In the genomic region with DNA sequence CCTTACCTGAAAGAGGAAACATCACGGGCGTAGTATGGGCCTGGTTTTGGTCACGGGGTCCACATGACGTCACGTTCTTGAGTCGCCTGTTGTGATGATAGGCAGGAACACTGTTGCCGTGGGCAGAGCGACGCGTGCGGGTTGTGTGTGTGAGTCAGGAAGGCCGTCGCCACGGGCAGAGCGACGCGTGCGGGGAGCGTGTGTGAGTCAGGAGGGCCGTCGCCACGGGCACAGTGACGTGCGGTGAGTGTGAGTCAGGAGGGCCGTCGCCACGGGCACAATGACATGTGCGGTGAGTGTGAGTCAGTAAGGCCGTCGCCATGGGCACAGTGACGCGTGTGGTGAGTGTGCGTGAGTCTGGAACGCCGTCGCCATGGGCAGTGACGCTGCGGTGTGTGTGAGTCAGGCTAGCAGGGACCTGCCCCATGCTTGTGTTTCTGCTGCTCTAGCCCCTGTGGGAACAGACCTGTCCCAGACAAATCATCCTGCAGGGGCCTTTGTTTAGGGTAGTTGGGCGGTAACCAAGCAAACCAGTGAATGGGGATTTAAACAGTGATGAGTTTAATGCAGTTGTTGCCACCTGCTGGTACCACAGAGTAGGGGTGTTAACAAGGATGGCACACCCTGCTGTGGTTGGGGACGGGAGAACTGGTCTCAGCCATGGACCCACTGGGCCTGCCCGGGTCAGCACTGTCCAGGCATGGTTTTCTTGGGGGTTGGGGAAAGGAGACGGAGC, we compare ENCODE assay signal across 8 cellular contexts. TPM values are rescaled to one million over a fixed set of nuclear protein-coding genes. Genes with fewer than 3 reads are reported as not detected.
DNase-seq lines count a peak whose midpoint lies in the region; ATAC-seq and TF ChIP-seq lines count a peak whose summit lies in the region.

No MANE protein-coding gene starts in this region.

- H3K9me3 ChIP-seq in psoas muscle = no peaks in the 10 kb centered on the region

- intact Hi-C loops in psoas muscle (cut with DNase I) = no loop called here

- H3K4me3 ChIP-seq in psoas muscle = no peak overlapping the region

- no peak overlapping the region for H3K27ac ChIP-seq in psoas muscle

- DNase-seq in NCI-H524 (lab: John Stamatoyannopoulos, UW) (peak; percentile 17 to 35), NCI-H524 treated with DMSO at 0.1 percent for 48 hours (lab: John Stamatoyannopoulos, UW) (no peak), WTC11 (ENCODE audit: low spot score) (no peak), chondrocyte (ENCODE audit: low spot score) (no peak), osteocyte (ENCODE audit: extremely low spot score, unreplicated experiment) (no peak), psoas muscle (no peak)

- TF ChIP-seq CTCF in WTC11 (IDR thresholded peaks at IDR 0.05) (no peak), chondrocyte (IDR thresholded peaks at IDR 0.05) (peak; percentile 60), osteocyte (IDR thresholded peaks at IDR 0.05) (peak; percentile 25), psoas muscle (IDR thresholded peaks at IDR 0.05) (no peak)

- H3K27ac Mint-ChIP-seq in WTC11 (peak overlapping the region; percentile 57), chondrocyte (ENCODE audit: unreplicated experiment) (peak overlapping the region; percentile 84), osteocyte (ENCODE audit: unreplicated experiment) (peak overlapping the region; percentile 57)

- peak; percentile 63; the same call in 1 of the 2 replicates for ATAC-seq in WTC11
- no peak for ATAC-seq in psoas muscle
- ATAC-seq in HG03442 (IDR thresholded peaks at IDR 0.05; ENCODE audit: unreplicated experiment) = no peak
- ATAC-seq in HG03139 (IDR thresholded peaks at IDR 0.05; ENCODE audit: unreplicated experiment) = no peak

- H3K27me3 Mint-ChIP-seq in WTC11 (ENCODE audit: low read depth) (no peaks in the 10 kb centered on the region), chondrocyte (ENCODE audit: low read depth) (no peaks in the 10 kb centered on the region), osteocyte (ENCODE audit: unreplicated experiment) (no peaks in the 10 kb centered on the region)

- no peak overlapping the region for H3K4me3 Mint-ChIP-seq in WTC11
- no peak overlapping the region for H3K4me3 Mint-ChIP-seq in chondrocyte (ENCODE audit: unreplicated experiment)
- no peak overlapping the region for H3K4me3 Mint-ChIP-seq in osteocyte (ENCODE audit: unreplicated experiment)

- no peaks in the 10 kb centered on the region for H3K9me3 Mint-ChIP-seq in WTC11
- H3K9me3 Mint-ChIP-seq in chondrocyte (ENCODE audit: low read depth) = no peaks in the 10 kb centered on the region
- no peaks in the 10 kb centered on the region for H3K9me3 Mint-ChIP-seq in osteocyte (ENCODE audit: unreplicated experiment)

- POLR2A ChIA-PET in WTC11 (lab: Charles Lee) = no interaction called here

- H3K27me3 ChIP-seq in psoas muscle (ENCODE audit: insufficient read depth in 3 of 3, low read length in 2 of 3) = no peaks in the 10 kb centered on the region

- H3K36me3 Mint-ChIP-seq in WTC11 (peaks cover 83% of the 10 kb centered on the region), chondrocyte (ENCODE audit: low read depth) (peaks cover 14% of the 10 kb centered on the region), osteocyte (ENCODE audit: unreplicated experiment) (peaks cover 10% of the 10 kb centered on the region)

- H3K4me1 ChIP-seq in psoas muscle = no peaks in the 10 kb centered on the region

- CTCF ChIA-PET in WTC11 (lab: Charles Lee) = no interaction called here

- 93 to 94% (median 94%) methylated on average over 42 of the region's 42 CpGs for WGBS in psoas muscle, 3 donors

- H3K36me3 ChIP-seq in psoas muscle (ENCODE audit: insufficient read depth in 1 of 2, low read depth in 1 of 2) = no peaks in the 10 kb centered on the region

- H3K4me1 Mint-ChIP-seq in WTC11 (no peaks in the 10 kb centered on the region), chondrocyte (ENCODE audit: low read depth) (peaks cover 3% of the 10 kb centered on the region), osteocyte (ENCODE audit: unreplicated experiment) (peaks cover 1% of the 10 kb centered on the region)

TF ChIP-seq in WTC11, 78 proteins besides CTCF, POLR2A, EP300 and RAD21:
- TF ChIP-seq GABPB1 (CRISPR knock-in tag; IDR thresholded peaks at IDR 0.05) = no peak
- no peak for TF ChIP-seq GTF2I (CRISPR knock-in tag; conservative IDR thresholded peaks at IDR 0.05)
- TF ChIP-seq ZNF121 (CRISPR knock-in tag; IDR thresholded peaks at IDR 0.05) = no peak
- TF ChIP-seq KAT7 (CRISPR knock-in tag; IDR thresholded peaks at IDR 0.05; ENCODE audit: borderline replicate concordance) = no peak
- no peak for TF ChIP-seq NR3C1 (CRISPR knock-in tag; conservative IDR thresholded peaks at IDR 0.05; ENCODE audit: low read depth)

RNA-seq across cellular contexts. Expression of gene TRIP13, which starts 19.8 kb away (rescaled TPM):
- total RNA-seq in WTC11 (2021) (31.4 to 35.0 TPM (median 33.7 TPM) in 3 replicates), chondrocyte (4.9 to 8.1 TPM (median 6.4 TPM) in 3 replicates), osteocyte (4.1 and 6.9 TPM in 2 replicates), psoas muscle (under 1 TPM; 0.39 to 0.89 (median 0.76) TPM)
- 1 to 10 TPM in 1 of 3 donors, under 1 TPM in 2; 0.44 to 2.9 (median 0.83) TPM for polyA plus RNA-seq in psoas muscle

RNA-seq across cellular contexts. Expression of gene BRD9, which starts 19.9 kb away (rescaled TPM):
- total RNA-seq in WTC11 (2021) = 50.5 to 55.6 TPM (median 50.9 TPM) in 3 replicates
- 26.5 to 30.4 TPM (median 30.1 TPM) in 3 replicates for total RNA-seq in chondrocyte
- 38.2 and 39.4 TPM in 2 replicates for total RNA-seq in osteocyte
- total RNA-seq in psoas muscle = 10 to 100 TPM; 21.3 to 28.0 (median 22.3) TPM
- 10 to 100 TPM; 18.7 to 26.6 (median 24.8) TPM for polyA plus RNA-seq in psoas muscle

Comparison
In these comparisons a context has a peak if more than half of its experiments do, and no peak if none do; other contexts are left out.
1. DNase-seq: peak in NCI-H524 (2 of 2); none in NCI-H524 treated with DMSO at 0.1 percent for 48 hours (single experiment), WTC11 (single experiment), chondrocyte (single experiment), osteocyte (single experiment) and psoas muscle (0 of 2).
2. CTCF ChIP-seq: peak in chondrocyte (single experiment) and osteocyte (single experiment); none in WTC11 (single experiment) and psoas muscle (single experiment).
3. Peak in every context shown above with its lines, with median percentiles within 50 percentile points of each other: H3K27ac Mint-ChIP-seq.